In the genomic region with DNA sequence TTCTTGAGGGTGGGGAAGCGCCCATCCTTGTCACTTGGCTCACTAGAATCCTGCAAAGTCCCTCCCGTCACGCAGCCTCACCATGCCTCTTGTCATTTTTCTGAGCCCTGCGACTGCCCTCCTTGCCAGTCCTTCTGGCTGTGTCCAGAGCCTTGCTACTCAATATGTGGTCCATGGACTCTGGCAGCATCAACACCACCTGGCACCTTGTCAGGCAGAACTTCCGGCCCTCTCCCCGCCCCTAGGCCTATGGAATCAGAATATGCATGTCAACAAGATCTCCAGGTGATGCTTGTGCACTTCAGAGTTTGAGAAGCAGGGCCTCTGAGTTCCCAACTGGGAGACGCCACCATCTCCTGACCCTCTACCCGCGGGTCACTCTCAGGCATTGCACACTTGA, we compare ENCODE assay signal across 22 cellular contexts. TPM values are rescaled to one million over a fixed set of nuclear protein-coding genes. Genes with fewer than 3 reads are reported as not detected.
DNase-seq lines count a peak whose midpoint lies in the region; ATAC-seq and TF ChIP-seq lines count a peak whose summit lies in the region.
"Had no signal": no experiment of that assay in that cellular context is flagged by ENCODE, and none has a peak within 500 bp of the region (broad histone marks: within the 10 kb centered on the region; RNA-seq: fewer than 3 reads in every experiment).

No MANE protein-coding gene starts in this region.

- H3K9ac ChIP-seq in SK-N-SH, result no peak overlapping the region
- H3K9ac ChIP-seq: parathyroid adenoma had no signal

- CTCF ChIA-PET in SK-N-SH (lab: Yijun Ruan, JAX), result interaction anchor here (1.9 to 2.1 kb wide), 2 partner anchors 17 to 20 kb away, joined by 5 to 12 read pairs; no protein-coding TSS in a partner anchor

- H3K9me3 Mint-ChIP-seq in activated T-cell treated with anti-CD3 and anti-CD28 coated beads, Interleukin-2, amount 50 U/mL, for 4 hours, result no peaks in the 10 kb centered on the region
- no peaks in the 10 kb centered on the region for H3K9me3 Mint-ChIP-seq in activated T-cell treated with anti-CD3 and anti-CD28 coated beads, Interleukin-2, amount 50 U/mL, for 24 hours
- no peaks in the 10 kb centered on the region for H3K9me3 Mint-ChIP-seq in progenitor cell of endocrine pancreas (ENCODE audit: low read depth)
- H3K9me3 Mint-ChIP-seq: activated B cell treated with CpG ODN at 0.5 μM for 24 hours; CD4-positive, alpha-beta memory T cell; endodermal cell; IgD-negative memory B cell had no signal

- no peak for ATAC-seq in activated T-cell treated with anti-CD3 and anti-CD28 coated beads, Interleukin-2, amount 50 U/mL, for 4 hours
- no peak for ATAC-seq in lower lobe of right lung

- H4K20me1 ChIP-seq in SK-N-SH (ENCODE audit: insufficient read depth), result no peaks in the 10 kb centered on the region

- peak overlapping the region; percentile 31 for H3K4me3 Mint-ChIP-seq in activated T-cell treated with anti-CD3 and anti-CD28 coated beads, Interleukin-2, amount 50 U/mL, for 4 hours
- H3K4me3 Mint-ChIP-seq in activated T-cell treated with anti-CD3 and anti-CD28 coated beads, Interleukin-2, amount 50 U/mL, for 24 hours, result no peak overlapping the region
- H3K4me3 Mint-ChIP-seq in progenitor cell of endocrine pancreas (ENCODE audit: low read depth), result peak overlapping the region; percentile 35
- H3K4me3 Mint-ChIP-seq: activated B cell treated with CpG ODN at 0.5 μM for 24 hours, endodermal cell had no signal

- no peaks in the 10 kb centered on the region for H3K36me3 Mint-ChIP-seq in activated T-cell treated with anti-CD3 and anti-CD28 coated beads, Interleukin-2, amount 50 U/mL, for 4 hours (ENCODE audit: insufficient read depth)
- H3K36me3 Mint-ChIP-seq in activated T-cell treated with anti-CD3 and anti-CD28 coated beads, Interleukin-2, amount 50 U/mL, for 24 hours (ENCODE audit: low read depth), result no peaks in the 10 kb centered on the region
- peaks cover 2% of the 10 kb centered on the region for H3K36me3 Mint-ChIP-seq in progenitor cell of endocrine pancreas (ENCODE audit: insufficient read depth)
- H3K36me3 Mint-ChIP-seq: CD4-positive, alpha-beta memory T cell; IgD-negative memory B cell had no signal

- no peak overlapping the region for H3K4me2 ChIP-seq in SK-N-SH

- TF ChIP-seq EP300 in SK-N-SH (IDR thresholded peaks at IDR 0.05; ENCODE audit: borderline replicate concordance in 1 of 2, low read depth in 1 of 2, low read length in 1 of 2), result no peak

- no peak overlapping the region for H3K27ac Mint-ChIP-seq in activated T-cell treated with anti-CD3 and anti-CD28 coated beads, Interleukin-2, amount 50 U/mL, for 24 hours
- peak overlapping the region; percentile 73 for H3K27ac Mint-ChIP-seq in progenitor cell of endocrine pancreas
- H3K27ac Mint-ChIP-seq: activated B cell treated with CpG ODN at 0.5 μM for 24 hours, endodermal cell had no signal

- no peaks in the 10 kb centered on the region for H3K79me2 ChIP-seq in SK-N-SH (ENCODE audit: insufficient read depth)
- H3K79me2 ChIP-seq: parathyroid adenoma had no signal

- intact Hi-C loops in lower lobe of right lung (cut with DNase I), result no loop called here

- H3K4me1 ChIP-seq in lower lobe of right lung (no peaks in the 10 kb centered on the region), SK-N-SH (ENCODE audit: control insufficient read depth in 1 of 2, insufficient read depth in 2 of 2, low read depth in 1 of 2, low read length in 1 of 2) (peaks cover 3 to 17% of the 10 kb centered on the region in 2 experiments; a peak in 2 of 4 replicates)
- H3K4me1 ChIP-seq: parathyroid adenoma had no signal

- TF ChIP-seq CTCF in lower lobe of right lung (IDR thresholded peaks at IDR 0.05) (no peak), progenitor cell of endocrine pancreas (IDR thresholded peaks at IDR 0.05; ENCODE audit: unreplicated experiment) (no peak), SK-N-SH (IDR thresholded peaks at IDR 0.05) (no peak)

- no peaks in the 10 kb centered on the region for H3K9me2 ChIP-seq in SK-N-SH

- H3K27me3 ChIP-seq in lower lobe of right lung (ENCODE audit: low read depth) (peaks cover 16% of the 10 kb centered on the region), SK-N-SH (ENCODE audit: insufficient read depth) (no peaks in the 10 kb centered on the region)

- H3K36me3 ChIP-seq in lower lobe of right lung (no peaks in the 10 kb centered on the region), SK-N-SH (replicated peaks in 1 of 2; ENCODE audit: control insufficient read depth in 1 of 2, insufficient read depth in 2 of 2, low read length in 1 of 2) (no peaks in the 10 kb centered on the region)

- H3K4me3 ChIP-seq in lower lobe of right lung (no peak overlapping the region), SK-N-SH (ENCODE audit: low read depth in 2 of 2, low read length in 1 of 2) (no peak overlapping the region)

- POLR2A ChIA-PET in SK-N-SH (lab: Yijun Ruan, JAX), result no interaction called here

- no peaks in the 10 kb centered on the region for H3K27me3 Mint-ChIP-seq in activated T-cell treated with anti-CD3 and anti-CD28 coated beads, Interleukin-2, amount 50 U/mL, for 4 hours (ENCODE audit: low read depth)
- no peaks in the 10 kb centered on the region for H3K27me3 Mint-ChIP-seq in activated T-cell treated with anti-CD3 and anti-CD28 coated beads, Interleukin-2, amount 50 U/mL, for 24 hours
- peaks cover 25% of the 10 kb centered on the region for H3K27me3 Mint-ChIP-seq in progenitor cell of endocrine pancreas
- H3K27me3 Mint-ChIP-seq: activated B cell treated with CpG ODN at 0.5 μM for 24 hours; CD4-positive, alpha-beta memory T cell had no signal

- WGBS in SK-N-SH (ENCODE audit: low lambda C conversion rate), result 96% methylated on average over 9 of the region's 9 CpGs

- H3K27ac ChIP-seq in lower lobe of right lung, result no peak overlapping the region
- no peak overlapping the region for H3K27ac ChIP-seq in SK-N-SH (ENCODE audit: low read depth in 2 of 2, low read length in 1 of 2)
- H3K27ac ChIP-seq: parathyroid adenoma had no signal

- TF ChIP-seq RAD21 in SK-N-SH (IDR thresholded peaks at IDR 0.05; ENCODE audit: low read length), result no peak

- no peak overlapping the region for H2AFZ ChIP-seq in SK-N-SH (ENCODE audit: low read depth)
- H2AFZ ChIP-seq: parathyroid adenoma had no signal

- H3F3A ChIP-seq in SK-N-SH (replicated peaks; ENCODE audit: insufficient read depth), result no peaks in the 10 kb centered on the region

- peaks cover 12% of the 10 kb centered on the region for H3K4me1 Mint-ChIP-seq in activated T-cell treated with anti-CD3 and anti-CD28 coated beads, Interleukin-2, amount 50 U/mL, for 4 hours (ENCODE audit: low read depth)
- peaks cover 14% of the 10 kb centered on the region for H3K4me1 Mint-ChIP-seq in activated T-cell treated with anti-CD3 and anti-CD28 coated beads, Interleukin-2, amount 50 U/mL, for 24 hours (ENCODE audit: low read depth)
- H3K4me1 Mint-ChIP-seq in progenitor cell of endocrine pancreas (ENCODE audit: low read depth), result peaks cover 15% of the 10 kb centered on the region

- no peak for DNase-seq in activated T-cell treated with anti-CD3 and anti-CD28 coated beads, Interleukin-2, amount 50 U/mL, for 4 hours
- DNase-seq in activated T-cell treated with anti-CD3 and anti-CD28 coated beads, Interleukin-2, amount 50 U/mL, for 24 hours, result no peak
- DNase-seq in NCI-H510A treated with DMSO at 0.1 percent for 48 hours (lab: John Stamatoyannopoulos, UW) (peak; percentile 88), lower lobe of right lung (peak; percentile 23), progenitor cell of endocrine pancreas (ENCODE audit: low spot score, unreplicated experiment) (no peak), COR-L47 (lab: John Stamatoyannopoulos, UW) (no peak), UCSD-AML1 (lab: John Stamatoyannopoulos, UW; ENCODE audit: unreplicated experiment) (no peak), SK-N-SH (no peak)
- DNase-seq: activated B cell treated with CpG ODN at 0.5 μM for 24 hours; activated CD8-positive, alpha-beta memory T cell treated with anti-CD3 and anti-CD28 coated beads for 24 hours; CD4-positive, alpha-beta memory T cell; hippocampal formation; midbrain; NK-92 treated with Interleukin-12 subunit alpha and Interleukin-12 subunit beta, amount 100 ng/mL, for 24 hours; stimulated activated CD4-positive, alpha-beta T cell treated with anti-CD3 and anti-CD28 coated beads, Interleukin-4, amount 100 ng/mL, for 24 hours; substantia nigra had no signal

- H3K9me3 ChIP-seq in lower lobe of right lung (no peaks in the 10 kb centered on the region), SK-N-SH (no peaks in the 10 kb centered on the region)

TF ChIP-seq in SK-N-SH, 30 proteins besides CTCF, POLR2A, EP300 and RAD21 (continues in another document):
- no peak for TF ChIP-seq GABPA (IDR thresholded peaks at IDR 0.05; ENCODE audit: low read depth)
- TF ChIP-seq SMC3 (IDR thresholded peaks at IDR 0.05; ENCODE audit: low read depth, low read length), result no peak
- TF ChIP-seq RXRA (IDR thresholded peaks at IDR 0.05; ENCODE audit: borderline replicate concordance, low read depth), result no peak
- no peak for TF ChIP-seq TAF1 (IDR thresholded peaks at IDR 0.05; ENCODE audit: borderline replicate concordance, low read depth, low read length)
- no peak for TF ChIP-seq MXI1 (IDR thresholded peaks at IDR 0.05; ENCODE audit: low read depth, low read length)
- no peak for TF ChIP-seq YY1 (IDR thresholded peaks at IDR 0.05; ENCODE audit: low read depth)
- no peak for TF ChIP-seq FOSL2 (IDR thresholded peaks at IDR 0.05; ENCODE audit: borderline replicate concordance, low read depth)
- TF ChIP-seq, protein P1, sequence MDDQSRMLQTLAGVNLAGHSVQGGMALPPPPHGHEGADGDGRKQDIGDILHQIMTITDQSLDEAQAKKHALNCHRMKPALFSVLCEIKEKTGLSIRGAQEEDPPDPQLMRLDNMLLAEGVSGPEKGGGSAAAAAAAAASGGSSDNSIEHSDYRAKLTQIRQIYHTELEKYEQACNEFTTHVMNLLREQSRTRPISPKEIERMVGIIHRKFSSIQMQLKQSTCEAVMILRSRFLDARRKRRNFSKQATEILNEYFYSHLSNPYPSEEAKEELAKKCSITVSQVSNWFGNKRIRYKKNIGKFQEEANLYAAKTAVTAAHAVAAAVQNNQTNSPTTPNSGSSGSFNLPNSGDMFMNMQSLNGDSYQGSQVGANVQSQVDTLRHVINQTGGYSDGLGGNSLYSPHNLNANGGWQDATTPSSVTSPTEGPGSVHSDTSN (IDR thresholded peaks at IDR 0.05), result no peak

RNA-seq across cellular contexts. Expression of a gene that starts 12.1 kb away (rescaled TPM):
- 1 to 10 TPM in 2 of 3 donors, under 1 TPM in 1; 0.82 to 1.9 (median 1.7) TPM for total RNA-seq in activated T-cell treated with anti-CD3 and anti-CD28 coated beads, Interleukin-2, amount 50 U/mL, for 4 hours
- 0.62 TPM for total RNA-seq in lower lobe of right lung
- 13.8 and 15.4 TPM in 2 replicates for total RNA-seq in progenitor cell of endocrine pancreas
- 17.2 and 19.6 TPM in 2 replicates for polyA plus RNA-seq in SK-N-SH (2012; rRNA removed)
- polyA plus RNA-seq in SK-N-SH (2012; cell fraction: cytosol; rRNA removed), result 10.4 and 14.2 TPM in 2 replicates
- 15.5 and 18.9 TPM in 2 replicates for polyA plus RNA-seq in SK-N-SH (2012; cell fraction: nucleus; rRNA removed)
- total RNA-seq: CD4-positive, alpha-beta memory T cell had no signal
- polyA plus RNA-seq: CD4-positive, alpha-beta memory T cell; IgD-negative memory B cell had no signal

RNA-seq across cellular contexts. Expression of a gene that starts 21.4 kb away (rescaled TPM):
- total RNA-seq in activated T-cell treated with anti-CD3 and anti-CD28 coated beads, Interleukin-2, amount 50 U/mL, for 4 hours, result not detected
- not detected for total RNA-seq in lower lobe of right lung
- total RNA-seq in progenitor cell of endocrine pancreas, result not detected in 2 replicates
- not detected in 2 replicates for polyA plus RNA-seq in SK-N-SH (2012; rRNA removed)
- not detected in 2 replicates for polyA plus RNA-seq in SK-N-SH (2012; cell fraction: cytosol; rRNA removed)
- polyA plus RNA-seq in SK-N-SH (2012; cell fraction: nucleus; rRNA removed), result not detected in 2 replicates
- total RNA-seq: activated B cell treated with CpG ODN at 0.5 μM for 24 hours; CD4-positive, alpha-beta memory T cell; endodermal cell; kidney epithelial cell; skeletal muscle tissue; T-helper 1 cell treated with Interleukin-12 subunit alpha and Interleukin-12 subunit beta and Interleukin-4 antibody, amounts not matched to agents 30 ng/mL and 1 ng/mL, for 36 hours had no signal
- polyA plus RNA-seq: CD4-positive, alpha-beta memory T cell; IgD-negative memory B cell had no signal

Comparison
In these comparisons a context has a peak if more than half of its experiments do, and no peak if none do; other contexts are left out.
1. DNase-seq: peak in NCI-H510A treated with DMSO at 0.1 percent for 48 hours (single experiment) and lower lobe of right lung (single experiment); none in activated T-cell treated with anti-CD3 and anti-CD28 coated beads, Interleukin-2, amount 50 U/mL, for 4 hours (single experiment), activated T-cell treated with anti-CD3 and anti-CD28 coated beads, Interleukin-2, amount 50 U/mL, for 24 hours (single experiment), progenitor cell of endocrine pancreas (single experiment), COR-L47 (single experiment), UCSD-AML1 (single experiment) and SK-N-SH (single experiment).